Comparison of ENCODE assay signal across 15 cellular contexts in the genomic region with DNA sequence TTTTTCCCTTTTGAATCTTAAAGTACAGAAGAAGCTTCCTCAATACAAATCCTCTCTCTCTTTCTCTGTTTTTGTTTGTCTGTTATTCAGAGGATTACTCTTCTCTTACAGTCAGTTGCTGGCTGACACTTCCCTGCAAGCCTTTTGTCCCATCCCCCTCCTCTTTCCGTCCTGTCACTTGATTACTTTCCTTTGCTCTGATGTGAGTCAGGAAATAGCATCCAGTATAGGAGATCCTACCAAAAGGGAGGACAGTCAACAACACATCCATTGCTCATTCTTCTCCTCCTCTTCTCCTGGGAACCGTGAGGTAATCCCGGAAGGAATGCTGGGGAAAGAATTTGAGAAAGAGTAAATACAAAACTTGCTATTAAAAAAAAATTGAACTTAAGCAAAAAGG.
DNase-seq lines count a peak whose midpoint lies in the region; ATAC-seq and TF ChIP-seq lines count a peak whose summit lies in the region.
"Had no signal": no experiment of that assay in that cellular context is flagged by ENCODE, and none has a peak within 500 bp of the region (broad histone marks: within the 10 kb centered on the region; RNA-seq: fewer than 3 reads in every experiment).

No MANE protein-coding gene starts in this region.

- ATAC-seq in GM23338, result peak; percentile 84
- ATAC-seq in heart left ventricle, result no peak
- no peak for ATAC-seq in HG02938 (IDR thresholded peaks at IDR 0.05; ENCODE audit: unreplicated experiment)
- ATAC-seq: gastroesophageal sphincter, mucosa of descending colon had no signal

- no peak for TF ChIP-seq RAD21 in SK-N-SH (IDR thresholded peaks at IDR 0.05; ENCODE audit: low read length)

- CTCF ChIA-PET in SK-N-SH (lab: Yijun Ruan, JAX), result no interaction called here

- no peaks in the 10 kb centered on the region for H3K9me3 Mint-ChIP-seq in GM23338
- H3K9me3 Mint-ChIP-seq: CD8-positive, alpha-beta memory T cell had no signal

- H3K9me3 ChIP-seq in SK-N-SH (no peaks in the 10 kb centered on the region), heart left ventricle (no peaks in the 10 kb centered on the region)
- H3K9me3 ChIP-seq: gastroesophageal sphincter, mucosa of descending colon had no signal

- peaks cover 9% of the 10 kb centered on the region for H3K4me1 ChIP-seq in GM23338 (ENCODE audit: insufficient read depth)
- peaks cover 0 to 11% of the 10 kb centered on the region in 2 experiments; a peak in 2 of 4 replicates for H3K4me1 ChIP-seq in SK-N-SH (ENCODE audit: control insufficient read depth in 1 of 2, insufficient read depth in 2 of 2, low read depth in 1 of 2, low read length in 1 of 2)
- H3K4me1 ChIP-seq in heart left ventricle, result no peaks in the 10 kb centered on the region
- H3K4me1 ChIP-seq: gastroesophageal sphincter had no signal

- H3K27me3 ChIP-seq in GM23338 (ENCODE audit: insufficient read depth) (no peaks in the 10 kb centered on the region), SK-N-SH (ENCODE audit: insufficient read depth) (no peaks in the 10 kb centered on the region), heart left ventricle (no peaks in the 10 kb centered on the region)
- H3K27me3 ChIP-seq: gastroesophageal sphincter had no signal

- DNase-seq in GM23338 (ENCODE audit: low spot score), result peak; percentile 63
- DNase-seq in SK-N-SH, result no peak
- peak; percentile 30 to 69 for DNase-seq in foreskin fibroblast
- DNase-seq in renal cortical epithelial cell (ENCODE audit: low read depth), result peak; percentile 15
- no peak for DNase-seq in amygdala (lab: John Stamatoyannopoulos, UW)
- DNase-seq in ureter (ENCODE audit: low spot score), result no peak
- no peak for DNase-seq in heart left ventricle
- DNase-seq: activated CD4-positive, alpha-beta T cell treated with anti-CD3 and anti-CD28 coated beads for 48 hours; CD8-positive, alpha-beta memory T cell; cerebellar nuclear complex; mucosa of descending colon; NCI-H526 had no signal

- WGBS in SK-N-SH (ENCODE audit: low lambda C conversion rate), result 43% methylated on average over 3 of the region's 3 CpGs
- 9 to 30% (median 22%) methylated on average over 3 of the region's 3 CpGs for WGBS in heart left ventricle, 4 donors

- no peaks in the 10 kb centered on the region for H3K36me3 Mint-ChIP-seq in GM23338 (ENCODE audit: low read depth)
- H3K36me3 Mint-ChIP-seq: CD8-positive, alpha-beta memory T cell had no signal

- H3K9me2 ChIP-seq in GM23338 (ENCODE audit: insufficient read depth) (no peaks in the 10 kb centered on the region), SK-N-SH (no peaks in the 10 kb centered on the region)

- H3K4me3 Mint-ChIP-seq in GM23338, result 0 out of 3 replicates have a peak overlapping the region, but pooled peaks have one; percentile 16
- H3K4me3 Mint-ChIP-seq: CD8-positive, alpha-beta memory T cell had no signal

- no peak for TF ChIP-seq EP300 in SK-N-SH (IDR thresholded peaks at IDR 0.05; ENCODE audit: borderline replicate concordance in 1 of 2, low read depth in 1 of 2, low read length in 1 of 2)

- H3K79me2 ChIP-seq in GM23338 (replicated peaks; ENCODE audit: insufficient read depth), result no peaks in the 10 kb centered on the region
- H3K79me2 ChIP-seq in SK-N-SH (ENCODE audit: insufficient read depth), result no peaks in the 10 kb centered on the region

- no peaks in the 10 kb centered on the region for H3K27me3 Mint-ChIP-seq in GM23338 (ENCODE audit: insufficient read depth, low read depth, poor library complexity)

- no peak overlapping the region for H3K9ac ChIP-seq in SK-N-SH

- H4K20me1 ChIP-seq in GM23338 (replicated peaks; ENCODE audit: insufficient read depth), result no peaks in the 10 kb centered on the region
- no peaks in the 10 kb centered on the region for H4K20me1 ChIP-seq in SK-N-SH (ENCODE audit: insufficient read depth)

- H3K27ac Mint-ChIP-seq in GM23338, result peak overlapping the region; percentile 73
- H3K27ac Mint-ChIP-seq: CD8-positive, alpha-beta memory T cell had no signal

- H3F3A ChIP-seq in GM23338 (replicated peaks; ENCODE audit: low read depth) (no peaks in the 10 kb centered on the region), SK-N-SH (replicated peaks; ENCODE audit: insufficient read depth) (peaks cover 2% of the 10 kb centered on the region)

- POLR2A ChIA-PET in SK-N-SH (lab: Yijun Ruan, JAX), result no interaction called here

- intact Hi-C loops in heart left ventricle (cut with DNase I), result no loop called here

- H3K27ac ChIP-seq in GM23338 (ENCODE audit: low read depth) (no peak overlapping the region), SK-N-SH (ENCODE audit: low read depth in 2 of 2, low read length in 1 of 2) (peak overlapping the region; percentile 14 to 53; a peak in 3 of 4 replicates), heart left ventricle (no peak overlapping the region)
- H3K27ac ChIP-seq: gastroesophageal sphincter, SK-N-MC had no signal

- H3K4me3 ChIP-seq in GM23338 (no peak overlapping the region), SK-N-SH (ENCODE audit: low read depth in 2 of 2, low read length in 1 of 2) (no peak overlapping the region), foreskin fibroblast (ENCODE audit: low read depth in 1 of 2, low read length in 2 of 2) (no peak overlapping the region), heart left ventricle (no peak overlapping the region)
- H3K4me3 ChIP-seq: gastroesophageal sphincter, mucosa of descending colon, SK-N-MC had no signal

- TF ChIP-seq CTCF in GM23338 (conservative IDR thresholded peaks at IDR 0.05; ENCODE audit: low read depth in 2 of 2), result no peak
- no peak for TF ChIP-seq CTCF in SK-N-SH (IDR thresholded peaks at IDR 0.05)
- TF ChIP-seq CTCF in foreskin fibroblast (IDR thresholded peaks at IDR 0.05; ENCODE audit: low read depth, low read length), result no peak
- no peak for TF ChIP-seq CTCF in heart left ventricle (IDR thresholded peaks at IDR 0.05)

- peaks cover 15% of the 10 kb centered on the region; the same call in 2 of the 3 replicates for H3K4me1 Mint-ChIP-seq in GM23338
- H3K4me1 Mint-ChIP-seq: CD8-positive, alpha-beta memory T cell had no signal

- TF ChIP-seq POLR2A in heart left ventricle (IDR thresholded peaks at IDR 0.05), result no peak

- H2AFZ ChIP-seq in GM23338, result peak overlapping the region; percentile 0
- H2AFZ ChIP-seq in SK-N-SH (ENCODE audit: low read depth), result peak overlapping the region; percentile 68

- H3K4me2 ChIP-seq in GM23338 (0 out of 2 replicates have a peak overlapping the region, but pooled peaks have one; percentile 45), SK-N-SH (no peak overlapping the region)

- no peaks in the 10 kb centered on the region for H3K36me3 ChIP-seq in GM23338 (ENCODE audit: insufficient read depth)
- H3K36me3 ChIP-seq in SK-N-SH (replicated peaks in 1 of 2; ENCODE audit: control insufficient read depth in 1 of 2, insufficient read depth in 2 of 2, low read length in 1 of 2), result no peaks in the 10 kb centered on the region
- H3K36me3 ChIP-seq in heart left ventricle, result no peaks in the 10 kb centered on the region
- H3K36me3 ChIP-seq: gastroesophageal sphincter had no signal

TF ChIP-seq in GM23338, 12 proteins besides CTCF, POLR2A, EP300 and RAD21 (continues in another document):
- TF ChIP-seq, protein P1, sequence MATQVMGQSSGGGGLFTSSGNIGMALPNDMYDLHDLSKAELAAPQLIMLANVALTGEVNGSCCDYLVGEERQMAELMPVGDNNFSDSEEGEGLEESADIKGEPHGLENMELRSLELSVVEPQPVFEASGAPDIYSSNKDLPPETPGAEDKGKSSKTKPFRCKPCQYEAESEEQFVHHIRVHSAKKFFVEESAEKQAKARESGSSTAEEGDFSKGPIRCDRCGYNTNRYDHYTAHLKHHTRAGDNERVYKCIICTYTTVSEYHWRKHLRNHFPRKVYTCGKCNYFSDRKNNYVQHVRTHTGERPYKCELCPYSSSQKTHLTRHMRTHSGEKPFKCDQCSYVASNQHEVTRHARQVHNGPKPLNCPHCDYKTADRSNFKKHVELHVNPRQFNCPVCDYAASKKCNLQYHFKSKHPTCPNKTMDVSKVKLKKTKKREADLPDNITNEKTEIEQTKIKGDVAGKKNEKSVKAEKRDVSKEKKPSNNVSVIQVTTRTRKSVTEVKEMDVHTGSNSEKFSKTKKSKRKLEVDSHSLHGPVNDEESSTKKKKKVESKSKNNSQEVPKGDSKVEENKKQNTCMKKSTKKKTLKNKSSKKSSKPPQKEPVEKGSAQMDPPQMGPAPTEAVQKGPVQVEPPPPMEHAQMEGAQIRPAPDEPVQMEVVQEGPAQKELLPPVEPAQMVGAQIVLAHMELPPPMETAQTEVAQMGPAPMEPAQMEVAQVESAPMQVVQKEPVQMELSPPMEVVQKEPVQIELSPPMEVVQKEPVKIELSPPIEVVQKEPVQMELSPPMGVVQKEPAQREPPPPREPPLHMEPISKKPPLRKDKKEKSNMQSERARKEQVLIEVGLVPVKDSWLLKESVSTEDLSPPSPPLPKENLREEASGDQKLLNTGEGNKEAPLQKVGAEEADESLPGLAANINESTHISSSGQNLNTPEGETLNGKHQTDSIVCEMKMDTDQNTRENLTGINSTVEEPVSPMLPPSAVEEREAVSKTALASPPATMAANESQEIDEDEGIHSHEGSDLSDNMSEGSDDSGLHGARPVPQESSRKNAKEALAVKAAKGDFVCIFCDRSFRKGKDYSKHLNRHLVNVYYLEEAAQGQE (IDR thresholded peaks at IDR 0.05; ENCODE audit: unreplicated experiment), result no peak
- TF ChIP-seq POLR2AphosphoS5 (IDR thresholded peaks at IDR 0.05; ENCODE audit: low read depth), result no peak

TF ChIP-seq in SK-N-SH, 30 proteins besides CTCF, POLR2A, EP300 and RAD21 (continues in another document):
- TF ChIP-seq MXI1 (IDR thresholded peaks at IDR 0.05; ENCODE audit: low read depth, low read length) (no peak), NRF1 (IDR thresholded peaks at IDR 0.05; ENCODE audit: low read depth, low read length) (no peak), MEF2A (IDR thresholded peaks at IDR 0.05; ENCODE audit: borderline replicate concordance, low read depth) (no peak), ELF1 (IDR thresholded peaks at IDR 0.05) (no peak), GATA2 (CRISPR knock-in tag; IDR thresholded peaks at IDR 0.05) (no peak), FOXM1 (IDR thresholded peaks at IDR 0.05; ENCODE audit: low read depth) (no peak), RCOR1 (IDR thresholded peaks at IDR 0.05; ENCODE audit: low read length) (no peak)
- TF ChIP-seq, protein P2, sequence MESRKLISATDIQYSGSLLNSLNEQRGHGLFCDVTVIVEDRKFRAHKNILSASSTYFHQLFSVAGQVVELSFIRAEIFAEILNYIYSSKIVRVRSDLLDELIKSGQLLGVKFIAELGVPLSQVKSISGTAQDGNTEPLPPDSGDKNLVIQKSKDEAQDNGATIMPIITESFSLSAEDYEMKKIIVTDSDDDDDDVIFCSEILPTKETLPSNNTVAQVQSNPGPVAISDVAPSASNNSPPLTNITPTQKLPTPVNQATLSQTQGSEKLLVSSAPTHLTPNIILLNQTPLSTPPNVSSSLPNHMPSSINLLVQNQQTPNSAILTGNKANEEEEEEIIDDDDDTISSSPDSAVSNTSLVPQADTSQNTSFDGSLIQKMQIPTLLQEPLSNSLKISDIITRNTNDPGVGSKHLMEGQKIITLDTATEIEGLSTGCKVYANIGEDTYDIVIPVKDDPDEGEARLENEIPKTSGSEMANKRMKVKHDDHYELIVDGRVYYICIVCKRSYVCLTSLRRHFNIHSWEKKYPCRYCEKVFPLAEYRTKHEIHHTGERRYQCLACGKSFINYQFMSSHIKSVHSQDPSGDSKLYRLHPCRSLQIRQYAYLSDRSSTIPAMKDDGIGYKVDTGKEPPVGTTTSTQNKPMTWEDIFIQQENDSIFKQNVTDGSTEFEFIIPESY (IDR thresholded peaks at IDR 0.05; ENCODE audit: borderline replicate concordance, low read depth), result no peak

Comparison
In these comparisons a context has a peak if more than half of its experiments do, and no peak if none do; other contexts are left out.
1. DNase-seq: peak in GM23338 (single experiment), foreskin fibroblast (2 of 2) and renal cortical epithelial cell (single experiment); none in SK-N-SH (single experiment), amygdala (0 of 56), ureter (single experiment) and heart left ventricle (0 of 5).
2. H3K27ac ChIP-seq: peak in SK-N-SH (2 of 2); none in GM23338 (single experiment) and heart left ventricle (0 of 12).